ENCODE assay signal across 8 cellular contexts in the genomic region with DNA sequence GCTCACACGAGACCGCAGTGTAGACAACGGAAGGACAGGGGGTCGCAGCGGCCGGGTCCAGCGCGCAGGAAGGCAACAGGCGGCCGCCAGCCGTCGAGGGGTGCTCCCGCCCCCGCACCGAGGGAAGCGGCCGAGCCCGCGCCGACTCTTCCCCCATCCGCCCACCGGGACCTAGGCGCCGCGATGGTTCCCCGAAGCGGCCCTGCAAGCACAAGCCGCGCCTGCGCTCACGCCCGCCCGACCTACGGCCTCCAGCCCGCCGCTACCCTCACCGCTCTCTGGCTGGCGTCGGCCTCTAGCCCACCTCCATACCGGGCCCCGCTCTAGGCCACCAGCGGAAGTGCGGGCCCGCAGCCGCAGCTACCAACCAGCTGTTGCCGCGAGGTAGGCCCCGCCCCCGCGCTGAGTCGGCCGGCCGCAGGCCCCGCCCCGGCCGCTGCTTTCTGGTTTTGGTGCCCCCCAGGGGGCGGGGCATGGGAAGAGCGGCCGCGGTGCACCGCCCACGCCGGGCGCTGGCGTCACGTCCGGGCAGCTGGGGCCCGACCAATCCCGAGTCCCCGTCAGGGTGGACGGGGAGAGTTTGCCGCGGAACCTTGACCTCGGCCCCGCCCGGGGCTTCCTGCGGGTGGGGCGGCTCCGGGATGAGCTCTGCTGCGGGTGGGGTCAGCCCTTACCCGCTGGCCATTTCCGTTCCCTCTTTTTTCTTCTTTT.
A peak's percentile ranks its signal among the peaks of the same experiment; 100 is the strongest.
DNase-seq lines count a peak whose midpoint lies in the region; ATAC-seq and TF ChIP-seq lines count a peak whose summit lies in the region.

SETX (minus strand) TSS at position 342 of the 711 bp plus-strand sequence. CDS start 5,558 bp downstream, outside the sequence.

- H3K9me3 ChIP-seq in BLaER1 = no peaks in the 10 kb centered on the region

- H3K4me3 ChIP-seq in BLaER1 (peak within 1 kb of the TSS; percentile 79), choroid plexus epithelial cell (ENCODE audit: low read depth, low read length) (peak within 1 kb of the TSS; percentile 97)

- H3K27me3 ChIP-seq in BLaER1 = no peaks in the 10 kb centered on the region

- peak within 1 kb of the TSS; percentile 95 for H3K9ac ChIP-seq in BLaER1

- H3K4me2 ChIP-seq in BLaER1 = peak within 1 kb of the TSS; percentile 97

- no peak for TF ChIP-seq CTCF in choroid plexus epithelial cell (conservative IDR thresholded peaks at IDR 0.05; ENCODE audit: low read depth, low read length)

- H3K27ac ChIP-seq in BLaER1 = peak within 1 kb of the TSS; percentile 96

- peaks cover 76% of the 10 kb centered on the region for H3K4me1 ChIP-seq in BLaER1

- ATAC-seq in GM19324 (IDR thresholded peaks at IDR 0.05; ENCODE audit: low FRiP score, unreplicated experiment) = peak; percentile 90
- ATAC-seq in HG03460 (IDR thresholded peaks at IDR 0.05; ENCODE audit: unreplicated experiment) = peak; percentile 81

- DNase-seq in NCI-H524 treated with DMSO at 0.1 percent for 48 hours (lab: John Stamatoyannopoulos, UW) = peak; percentile 84
- peak; percentile 96 to 97 for DNase-seq in activated CD4-positive, alpha-beta T cell treated with anti-CD3 and anti-CD28 coated beads for 4 hours
- DNase-seq in choroid plexus epithelial cell (ENCODE audit: low read depth) = peak; percentile 98
- DNase-seq in kidney glomerular epithelial cell (lab: John Stamatoyannopoulos, UW) = peak; percentile 92
- DNase-seq in stimulated activated CD4-positive, alpha-beta T cell treated with anti-CD3 and anti-CD28 coated beads, Interleukin-15, amount 100 ng/mL, for 48 hours (ENCODE audit: low read depth in 2 of 2) = peak; percentile 93 to 96

- H3K36me3 ChIP-seq in BLaER1 = peaks cover 21% of the 10 kb centered on the region

- peaks cover 26% of the 10 kb centered on the region; the same call in 1 of the 2 replicates for H4K20me1 ChIP-seq in BLaER1

Comparison
In these comparisons a context has a peak if more than half of its experiments do, and no peak if none do; other contexts are left out.
1. Peak in every context shown above with its lines: DNase-seq, ATAC-seq, H3K4me3 ChIP-seq and H3K27ac ChIP-seq.